In the genomic region with DNA sequence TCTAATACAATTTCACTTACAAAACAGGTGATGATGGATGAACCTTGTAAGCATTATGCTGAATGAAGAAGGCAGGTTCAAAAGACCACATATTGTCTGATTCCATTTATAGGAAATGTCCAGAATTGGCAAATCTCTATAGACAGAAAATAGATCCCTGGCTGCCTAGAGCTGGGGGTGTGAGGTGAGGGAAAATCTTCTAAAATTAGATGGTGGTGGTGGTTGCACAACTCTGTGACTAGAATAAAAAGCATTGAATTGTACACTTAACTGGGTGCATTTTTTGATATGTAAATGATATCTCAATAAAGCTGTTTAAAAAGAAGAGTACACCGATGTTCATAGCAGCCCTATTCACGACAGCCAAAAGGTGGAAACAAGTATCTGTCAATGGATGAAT, we compare ENCODE assay signal across 19 cellular contexts. TPM values are rescaled to one million over a fixed set of nuclear protein-coding genes. Genes with fewer than 3 reads are reported as not detected.
DNase-seq lines count a peak whose midpoint lies in the region; ATAC-seq and TF ChIP-seq lines count a peak whose summit lies in the region.
"Had no signal": no experiment of that assay in that cellular context is flagged by ENCODE, and none has a peak within 500 bp of the region (broad histone marks: within the 10 kb centered on the region; RNA-seq: fewer than 3 reads in every experiment).

No MANE protein-coding gene starts in this region.

- TF ChIP-seq CTCF in GM23338 (conservative IDR thresholded peaks at IDR 0.05; ENCODE audit: low read depth in 2 of 2), result no peak

- no peaks in the 10 kb centered on the region for H3F3A ChIP-seq in GM23338 (replicated peaks; ENCODE audit: low read depth)

- H3K79me2 ChIP-seq in GM23338 (replicated peaks; ENCODE audit: insufficient read depth), result no peaks in the 10 kb centered on the region

- no peaks in the 10 kb centered on the region; the same call in 2 of the 3 replicates for H3K36me3 Mint-ChIP-seq in GM23338 (ENCODE audit: low read depth)
- H3K36me3 Mint-ChIP-seq: CD8-positive, alpha-beta T cell had no signal

- peaks cover 8% of the 10 kb centered on the region; the same call in 1 of the 2 replicates for H3K4me1 ChIP-seq in GM23338 (ENCODE audit: insufficient read depth)
- H3K4me1 ChIP-seq: BLaER1, Caco-2 had no signal

- H3K36me3 ChIP-seq in GM23338 (ENCODE audit: insufficient read depth) (no peaks in the 10 kb centered on the region), SK-N-MC (ENCODE audit: insufficient read depth, low read length) (no peaks in the 10 kb centered on the region)
- H3K36me3 ChIP-seq: BLaER1, HAP-1 had no signal

- H2AFZ ChIP-seq in GM23338, result 0 out of 2 replicates have a peak overlapping the region, but pooled peaks have one; percentile 47

- no peak overlapping the region for H3K4me2 ChIP-seq in GM23338
- H3K4me2 ChIP-seq: BLaER1 had no signal

- no peaks in the 10 kb centered on the region for H3K9me2 ChIP-seq in GM23338 (ENCODE audit: insufficient read depth)

- peaks cover 14% of the 10 kb centered on the region for H3K4me1 Mint-ChIP-seq in GM23338
- H3K4me1 Mint-ChIP-seq: B cell had no signal

- ATAC-seq in GM23338, result no peak
- ATAC-seq: CD8-positive, alpha-beta T cell had no signal

- H3K4me3 ChIP-seq in GM23338, result no peak overlapping the region
- H3K4me3 ChIP-seq in SK-N-MC, result no peak overlapping the region
- H3K4me3 ChIP-seq: BLaER1, HAP-1 had no signal

- H3K9me3 ChIP-seq in SK-N-MC (ENCODE audit: low read depth, low read length), result no peaks in the 10 kb centered on the region
- H3K9me3 ChIP-seq: Caco-2 had no signal

- DNase-seq in NCI-H526 (lab: John Stamatoyannopoulos, UW) (peak; percentile 18 to 58), NCI-H526 treated with DMSO at 0.1 percent for 48 hours (lab: John Stamatoyannopoulos, UW) (no peak), GM23338 (ENCODE audit: low spot score) (no peak), SK-N-MC (ENCODE audit: low read depth, low spot score) (no peak), superior temporal gyrus (ENCODE audit: extremely low spot score) (peak; percentile 32), globus pallidus (ENCODE audit: low spot score) (no peak)
- DNase-seq in activated CD4-positive, CD25-positive, alpha-beta regulatory T cell (lab: John Stamatoyannopoulos, UW), result no peak
- DNase-seq: Caco-2; CD4-positive, CD25-positive, alpha-beta regulatory T cell; CD8-positive, alpha-beta T cell; DMS153; DND-41; GOT3; HFFc6 had no signal

- H3K4me3 Mint-ChIP-seq in GM23338, result no peak overlapping the region
- H3K4me3 Mint-ChIP-seq: B cell; CD4-positive, CD25-positive, alpha-beta regulatory T cell; CD8-positive, alpha-beta T cell; HFFc6 had no signal

- no peaks in the 10 kb centered on the region for H4K20me1 ChIP-seq in GM23338 (replicated peaks; ENCODE audit: insufficient read depth)
- H4K20me1 ChIP-seq: BLaER1 had no signal

- peaks cover 3% of the 10 kb centered on the region for H3K27me3 Mint-ChIP-seq in GM23338 (ENCODE audit: insufficient read depth, low read depth, poor library complexity)

- no peak overlapping the region for H3K9ac ChIP-seq in SK-N-MC (ENCODE audit: insufficient read length)
- H3K9ac ChIP-seq: BLaER1 had no signal

- H3K27ac ChIP-seq in GM23338 (ENCODE audit: low read depth) (no peak overlapping the region), SK-N-MC (peak overlapping the region; percentile 90; the same call in 1 of the 2 replicates)
- H3K27ac ChIP-seq: 22Rv1, BLaER1, C4-2B had no signal

- no peaks in the 10 kb centered on the region for H3K27me3 ChIP-seq in GM23338 (ENCODE audit: insufficient read depth)
- H3K27me3 ChIP-seq: BLaER1 had no signal

- H3K27ac Mint-ChIP-seq in GM23338, result no peak overlapping the region
- H3K27ac Mint-ChIP-seq: B cell; CD8-positive, alpha-beta T cell; HFFc6 had no signal

- no peaks in the 10 kb centered on the region for H3K9me3 Mint-ChIP-seq in GM23338
- H3K9me3 Mint-ChIP-seq: CD8-positive, alpha-beta T cell; HFFc6 had no signal

TF ChIP-seq in GM23338, 12 proteins besides CTCF, POLR2A, EP300 and RAD21 (continues in another document):
- no peak for TF ChIP-seq CREB1 (CRISPR knock-in tag; IDR thresholded peaks at IDR 0.05; ENCODE audit: low read depth)
- no peak for TF ChIP-seq ZNF331 (CRISPR knock-in tag; IDR thresholded peaks at IDR 0.05; ENCODE audit: low read depth)
- TF ChIP-seq JUNB (IDR thresholded peaks at IDR 0.05; ENCODE audit: unreplicated experiment), result no peak
- TF ChIP-seq, protein P1, sequence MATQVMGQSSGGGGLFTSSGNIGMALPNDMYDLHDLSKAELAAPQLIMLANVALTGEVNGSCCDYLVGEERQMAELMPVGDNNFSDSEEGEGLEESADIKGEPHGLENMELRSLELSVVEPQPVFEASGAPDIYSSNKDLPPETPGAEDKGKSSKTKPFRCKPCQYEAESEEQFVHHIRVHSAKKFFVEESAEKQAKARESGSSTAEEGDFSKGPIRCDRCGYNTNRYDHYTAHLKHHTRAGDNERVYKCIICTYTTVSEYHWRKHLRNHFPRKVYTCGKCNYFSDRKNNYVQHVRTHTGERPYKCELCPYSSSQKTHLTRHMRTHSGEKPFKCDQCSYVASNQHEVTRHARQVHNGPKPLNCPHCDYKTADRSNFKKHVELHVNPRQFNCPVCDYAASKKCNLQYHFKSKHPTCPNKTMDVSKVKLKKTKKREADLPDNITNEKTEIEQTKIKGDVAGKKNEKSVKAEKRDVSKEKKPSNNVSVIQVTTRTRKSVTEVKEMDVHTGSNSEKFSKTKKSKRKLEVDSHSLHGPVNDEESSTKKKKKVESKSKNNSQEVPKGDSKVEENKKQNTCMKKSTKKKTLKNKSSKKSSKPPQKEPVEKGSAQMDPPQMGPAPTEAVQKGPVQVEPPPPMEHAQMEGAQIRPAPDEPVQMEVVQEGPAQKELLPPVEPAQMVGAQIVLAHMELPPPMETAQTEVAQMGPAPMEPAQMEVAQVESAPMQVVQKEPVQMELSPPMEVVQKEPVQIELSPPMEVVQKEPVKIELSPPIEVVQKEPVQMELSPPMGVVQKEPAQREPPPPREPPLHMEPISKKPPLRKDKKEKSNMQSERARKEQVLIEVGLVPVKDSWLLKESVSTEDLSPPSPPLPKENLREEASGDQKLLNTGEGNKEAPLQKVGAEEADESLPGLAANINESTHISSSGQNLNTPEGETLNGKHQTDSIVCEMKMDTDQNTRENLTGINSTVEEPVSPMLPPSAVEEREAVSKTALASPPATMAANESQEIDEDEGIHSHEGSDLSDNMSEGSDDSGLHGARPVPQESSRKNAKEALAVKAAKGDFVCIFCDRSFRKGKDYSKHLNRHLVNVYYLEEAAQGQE (IDR thresholded peaks at IDR 0.05; ENCODE audit: unreplicated experiment), result no peak

RNA-seq across cellular contexts. Expression of gene CRY2, which starts 16.7 kb away (rescaled TPM):
- total RNA-seq in GM23338 (2014; rRNA removed; shearing (Covaris generic)), result 14.6 and 15.4 TPM in 2 replicates
- 5.6 and 9.5 TPM in 2 replicates for polyA plus RNA-seq in GM23338 (2016; fragmentation: Nextera tagmentation; extraction: Ambion mirVana)

RNA-seq across cellular contexts. Expression of gene SLC35C1, which starts 25.6 kb away (rescaled TPM):
- total RNA-seq in GM23338 (2014; rRNA removed; shearing (Covaris generic)), result 6.9 and 11.0 TPM in 2 replicates
- 6.8 and 7.7 TPM in 2 replicates for polyA plus RNA-seq in GM23338 (2016; fragmentation: Nextera tagmentation; extraction: Ambion mirVana)

RNA-seq across cellular contexts. Expression of gene MAPK8IP1, which starts 54.9 kb away (rescaled TPM):
- total RNA-seq in GM23338 (2014; rRNA removed; shearing (Covaris generic)), result 34.1 and 39.4 TPM in 2 replicates
- 5.9 and 6.8 TPM in 2 replicates for polyA plus RNA-seq in GM23338 (2016; fragmentation: Nextera tagmentation; extraction: Ambion mirVana)

Comparison
In these comparisons a context has a peak if more than half of its experiments do, and no peak if none do; other contexts are left out.
1. DNase-seq: peak in NCI-H526 (2 of 2) and superior temporal gyrus (single experiment); none in NCI-H526 treated with DMSO at 0.1 percent for 48 hours (single experiment), GM23338 (single experiment), SK-N-MC (single experiment), globus pallidus (single experiment) and activated CD4-positive, CD25-positive, alpha-beta regulatory T cell (0 of 4).